5 cellular contexts compared by ENCODE assay signal in genomic region chr4:97624204-97624603, GRCh38.
"Had no signal": no experiment of that assay in that cellular context is flagged by ENCODE, and none has a peak within 500 bp of the region (broad histone marks: within the 10 kb centered on the region; RNA-seq: fewer than 3 reads in every experiment).

No MANE protein-coding gene starts in this region.

- DNase-seq: H9, HCEC 1CT, IMR-90 had no signal

- H3K4me3 ChIP-seq: GM23338, K562 had no signal

- ATAC-seq: GM23338, K562 had no signal
